ENCODE assay signal across 24 cellular contexts in genomic region chr13:48624016-48624415, GRCh38. TPM values are rescaled to one million over a fixed set of nuclear protein-coding genes. Genes with fewer than 3 reads are reported as not detected.
"Had no signal": no experiment of that assay in that cellular context is flagged by ENCODE, and none has a peak within 500 bp of the region (broad histone marks: within the 10 kb centered on the region; RNA-seq: fewer than 3 reads in every experiment).

No MANE protein-coding gene starts in this region.

- H3K36me3 ChIP-seq: breast epithelium had no signal

- H3K4me3 ChIP-seq: breast epithelium, K562 had no signal

- ATAC-seq: activated CD8-positive, alpha-beta memory T cell treated with anti-CD3 and anti-CD28 coated beads, Interleukin-2, amount 10 ng/mL, durations not matched to agents 7 days and 5 days; activated T-cell treated with anti-CD3 and anti-CD28 coated beads, Interleukin-2, amount 50 U/mL, for 4 hours; K562; Panc1; T-helper 17 cell; WTC11 had no signal

- H3K27me3 ChIP-seq: breast epithelium had no signal

- H3K4me1 ChIP-seq: breast epithelium had no signal

- DNase-seq: activated CD4-positive, alpha-beta T cell treated with anti-CD3 and anti-CD28 coated beads, Interleukin-2, amount 10 ng/mL, durations not matched to agents 24 days and 14 days; activated CD4-positive, alpha-beta T cell treated with anti-CD3 and anti-CD28 coated beads, Interleukin-2, amount 50 U/mL, for 48 hours; activated CD4-positive, CD25-positive, alpha-beta regulatory T cell treated with anti-CD3 and anti-CD28 coated beads, Interleukin-2, amount 50 U/mL, for 72 hours; activated CD8-positive, alpha-beta memory T cell treated with anti-CD3 and anti-CD28 coated beads, Interleukin-2, amount 10 ng/mL, durations not matched to agents 7 days and 5 days; activated effector memory CD4-positive, alpha-beta T cell treated with anti-CD3 and anti-CD28 coated beads, Interleukin-2, amount 50 U/mL, for 16 hours; activated naive CD4-positive, alpha-beta T cell treated with anti-CD3 and anti-CD28 coated beads for 36 hours; activated T-cell treated with anti-CD3 and anti-CD28 coated beads, Interleukin-2, amount 50 U/mL, for 4 hours; Karpas-422; MM.1S; NCI-H1105; NCI-H1436; NCI-H1694 treated with DMSO at 0.1 percent for 48 hours; NCI-H2029 treated with DMSO at 0.1 percent for 48 hours; NCI-H345; NCI-H510A; NCI-H69; NK-92 treated with Interleukin-12 subunit alpha and Interleukin-12 subunit beta, amount 100 ng/mL, for 24 hours; SIG-M5; T-helper 17 cell; T-helper 9 cell had no signal

RNA-seq across cellular contexts. Expression of gene CYSLTR2, which starts 29.7 kb away (rescaled TPM):
- total RNA-seq: K562, WTC11 had no signal
- polyA plus RNA-seq: K562 had no signal
